ENCODE assay signal across 10 cellular contexts in genomic region chr4:144547678-144548298, GRCh38.
DNase-seq lines count a peak whose midpoint lies in the region; ATAC-seq and TF ChIP-seq lines count a peak whose summit lies in the region.
"Had no signal": no experiment of that assay in that cellular context is flagged by ENCODE, and none has a peak within 500 bp of the region (broad histone marks: within the 10 kb centered on the region; RNA-seq: fewer than 3 reads in every experiment).

No MANE protein-coding gene starts in this region.

- no peak overlapping the region for H3K9ac ChIP-seq in OCI-LY3 (ENCODE audit: low read length)

- H3K79me2 ChIP-seq in OCI-LY3 (ENCODE audit: low read length) = no peaks in the 10 kb centered on the region

- no peak overlapping the region for H2AFZ ChIP-seq in OCI-LY3 (ENCODE audit: low read depth, low read length)

- H3K4me2 ChIP-seq in OCI-LY3 (ENCODE audit: low read length) = peak overlapping the region; percentile 68

- H3K27ac Mint-ChIP-seq in glutamatergic neuron (ENCODE audit: unreplicated experiment) (no peak overlapping the region), MCF 10A (ENCODE audit: low read depth, unreplicated experiment) (no peak overlapping the region)
- H3K27ac Mint-ChIP-seq in activated CD8-positive, alpha-beta memory T cell treated with anti-CD3 and anti-CD28 coated beads, Interleukin-2, amount 10 ng/mL, durations not matched to agents 7 days and 5 days = no peak overlapping the region
- H3K27ac Mint-ChIP-seq: stimulated activated effector memory CD8-positive, alpha-beta T cell treated with anti-CD3 and anti-CD28 coated beads, Interleukin-12 subunit alpha, Interleukin-12 subunit beta, amount 100 ng/mL, for 72 hours had no signal

- no peaks in the 10 kb centered on the region for H3K36me3 Mint-ChIP-seq in glutamatergic neuron (ENCODE audit: unreplicated experiment)
- no peaks in the 10 kb centered on the region for H3K36me3 Mint-ChIP-seq in activated CD8-positive, alpha-beta memory T cell treated with anti-CD3 and anti-CD28 coated beads, Interleukin-2, amount 10 ng/mL, durations not matched to agents 7 days and 5 days
- H3K36me3 Mint-ChIP-seq in MCF 10A (ENCODE audit: insufficient read depth, unreplicated experiment) = no peaks in the 10 kb centered on the region
- H3K36me3 Mint-ChIP-seq: stimulated activated effector memory CD8-positive, alpha-beta T cell treated with anti-CD3 and anti-CD28 coated beads, Interleukin-12 subunit alpha, Interleukin-12 subunit beta, amount 100 ng/mL, for 72 hours had no signal

- DNase-seq in globus pallidus (ENCODE audit: low spot score) = no peak
- no peak for DNase-seq in glutamatergic neuron
- DNase-seq in activated CD8-positive, alpha-beta memory T cell treated with anti-CD3 and anti-CD28 coated beads, Interleukin-2, amount 10 ng/mL, durations not matched to agents 7 days and 5 days = no peak
- no peak for DNase-seq in MCF 10A (ENCODE audit: unreplicated experiment)
- DNase-seq: spleen had no signal

- no TSS peak for BruUV-seq in MCF 10A (replicated peaks; lab: Mats Ljungman, UMichigan)

- H4K20me1 ChIP-seq in OCI-LY3 (ENCODE audit: insufficient read depth, low read length) = no peaks in the 10 kb centered on the region

- intact Hi-C loops in MCF 10A (cut with micrococcal nuclease) = no loop called here

- H3K9me3 ChIP-seq in OCI-LY3 (ENCODE audit: insufficient read depth, low read length) = no peaks in the 10 kb centered on the region

- peaks cover 22% of the 10 kb centered on the region for H3K4me1 ChIP-seq in OCI-LY3 (ENCODE audit: low read length)

- no peaks in the 10 kb centered on the region for H3K36me3 ChIP-seq in OCI-LY3 (replicated peaks; ENCODE audit: low read depth, low read length)
- H3K36me3 ChIP-seq: spleen had no signal

- H3K27ac ChIP-seq in OCI-LY3 (ENCODE audit: low read length) = peak overlapping the region; percentile 28
- H3K27ac ChIP-seq: spleen had no signal

- ATAC-seq in GM18520 (IDR thresholded peaks at IDR 0.05; ENCODE audit: unreplicated experiment) (peak; percentile 99), GM21515 (IDR thresholded peaks at IDR 0.05; ENCODE audit: unreplicated experiment) (peak; percentile 100), HG03097 (IDR thresholded peaks at IDR 0.05; ENCODE audit: low FRiP score, unreplicated experiment) (peak; percentile 99)
- no peak for ATAC-seq in activated CD8-positive, alpha-beta memory T cell treated with anti-CD3 and anti-CD28 coated beads, Interleukin-2, amount 10 ng/mL, durations not matched to agents 7 days and 5 days
- ATAC-seq: stimulated activated effector memory CD8-positive, alpha-beta T cell treated with anti-CD3 and anti-CD28 coated beads, Interleukin-12 subunit alpha, Interleukin-12 subunit beta, amount 100 ng/mL, for 72 hours had no signal

- H3K4me3 Mint-ChIP-seq in glutamatergic neuron (ENCODE audit: unreplicated experiment) = no peak overlapping the region
- no peak overlapping the region for H3K4me3 Mint-ChIP-seq in activated CD8-positive, alpha-beta memory T cell treated with anti-CD3 and anti-CD28 coated beads, Interleukin-2, amount 10 ng/mL, durations not matched to agents 7 days and 5 days
- H3K4me3 Mint-ChIP-seq in MCF 10A (ENCODE audit: unreplicated experiment) = no peak overlapping the region
- H3K4me3 Mint-ChIP-seq: stimulated activated effector memory CD8-positive, alpha-beta T cell treated with anti-CD3 and anti-CD28 coated beads, Interleukin-12 subunit alpha, Interleukin-12 subunit beta, amount 100 ng/mL, for 72 hours had no signal

- H3K27me3 ChIP-seq in OCI-LY3 (ENCODE audit: low read depth, low read length) = no peaks in the 10 kb centered on the region
- H3K27me3 ChIP-seq: spleen had no signal

- H3K4me3 ChIP-seq in OCI-LY3 (ENCODE audit: low read length) = peak overlapping the region; percentile 42
- H3K4me3 ChIP-seq: spleen had no signal

- H3K9me3 Mint-ChIP-seq in glutamatergic neuron (ENCODE audit: unreplicated experiment) (no peaks in the 10 kb centered on the region), MCF 10A (ENCODE audit: unreplicated experiment) (no peaks in the 10 kb centered on the region)
- peaks cover 2% of the 10 kb centered on the region for H3K9me3 Mint-ChIP-seq in activated CD8-positive, alpha-beta memory T cell treated with anti-CD3 and anti-CD28 coated beads, Interleukin-2, amount 10 ng/mL, durations not matched to agents 7 days and 5 days (ENCODE audit: low read depth)

- no peak for TF ChIP-seq CTCF in OCI-LY3 (IDR thresholded peaks at IDR 0.05; ENCODE audit: low read depth, low read length)
- no peak for TF ChIP-seq CTCF in glutamatergic neuron (IDR thresholded peaks at IDR 0.05; ENCODE audit: partially characterized antibody, unreplicated experiment)
- no peak for TF ChIP-seq CTCF in MCF 10A (IDR thresholded peaks at IDR 0.05; ENCODE audit: unreplicated experiment)

- H3K27me3 Mint-ChIP-seq in glutamatergic neuron (ENCODE audit: unreplicated experiment) (no peaks in the 10 kb centered on the region), MCF 10A (ENCODE audit: insufficient read depth, unreplicated experiment) (no peaks in the 10 kb centered on the region)
- H3K27me3 Mint-ChIP-seq in activated CD8-positive, alpha-beta memory T cell treated with anti-CD3 and anti-CD28 coated beads, Interleukin-2, amount 10 ng/mL, durations not matched to agents 7 days and 5 days = no peaks in the 10 kb centered on the region

- CTCF ChIA-PET in activated CD8-positive, alpha-beta memory T cell treated with anti-CD3 and anti-CD28 coated beads, Interleukin-2, amount 10 ng/mL, durations not matched to agents 7 days and 5 days (lab: Charles Lee) = no interaction called here
- CTCF ChIA-PET in MCF 10A (lab: Yijun Ruan, JAX) = interaction anchor here (0.6 kb wide), 1 partner anchor 41 kb away, joined by 3 read pairs; no protein-coding TSS in a partner anchor

- POLR2A ChIA-PET in MCF 10A (lab: Yijun Ruan, JAX) = no interaction called here

- H3K4me1 Mint-ChIP-seq in glutamatergic neuron (ENCODE audit: low read depth, unreplicated experiment) (no peaks in the 10 kb centered on the region), MCF 10A (ENCODE audit: insufficient read depth, unreplicated experiment) (no peaks in the 10 kb centered on the region)
- H3K4me1 Mint-ChIP-seq in activated CD8-positive, alpha-beta memory T cell treated with anti-CD3 and anti-CD28 coated beads, Interleukin-2, amount 10 ng/mL, durations not matched to agents 7 days and 5 days = no peaks in the 10 kb centered on the region
- H3K4me1 Mint-ChIP-seq: stimulated activated effector memory CD8-positive, alpha-beta T cell treated with anti-CD3 and anti-CD28 coated beads, Interleukin-12 subunit alpha, Interleukin-12 subunit beta, amount 100 ng/mL, for 72 hours had no signal
